In genomic region chr12:109999983-110000505, GRCh38 we compare ENCODE assay signal across 8 cellular contexts. TPM values are rescaled to one million over a fixed set of nuclear protein-coding genes. Genes with fewer than 3 reads are reported as not detected.
DNase-seq lines count a peak whose midpoint lies in the region; ATAC-seq, FAIRE-seq and TF ChIP-seq lines count a peak whose summit lies in the region.

No MANE protein-coding gene starts in this region.

- H3K9me3 Mint-ChIP-seq in Calu3 (ENCODE audit: low read depth, unreplicated experiment) (no peaks in the 10 kb centered on the region), astrocyte (ENCODE audit: unreplicated experiment) (no peaks in the 10 kb centered on the region)
- H3K9me3 Mint-ChIP-seq in stimulated activated naive CD8-positive, alpha-beta T cell treated with anti-CD3 and anti-CD28 coated beads, Interleukin-15, amount 100 ng/mL, for 72 hours = no peaks in the 10 kb centered on the region

- no peaks in the 10 kb centered on the region for H3K27me3 Mint-ChIP-seq in Calu3 (ENCODE audit: unreplicated experiment)
- H3K27me3 Mint-ChIP-seq in astrocyte (ENCODE audit: low read depth, unreplicated experiment) = no peaks in the 10 kb centered on the region
- no peaks in the 10 kb centered on the region for H3K27me3 Mint-ChIP-seq in stimulated activated naive CD8-positive, alpha-beta T cell treated with anti-CD3 and anti-CD28 coated beads, Interleukin-15, amount 100 ng/mL, for 72 hours

- H3K4me3 ChIP-seq in astrocyte (ENCODE audit: insufficient read depth, low read depth, low read length) = peak overlapping the region; percentile 98

- intact Hi-C loops in Calu3 (cut with micrococcal nuclease; ENCODE audit: unreplicated experiment) = loop anchor here (5.0 kb wide), 2 partner anchors 37 to 48 kb away; no protein-coding TSS in a partner anchor

- H3K4me1 Mint-ChIP-seq in Calu3 (ENCODE audit: low read depth, unreplicated experiment) (peaks cover 29% of the 10 kb centered on the region), astrocyte (ENCODE audit: low read depth, unreplicated experiment) (peaks cover 5% of the 10 kb centered on the region)
- peaks cover 64% of the 10 kb centered on the region for H3K4me1 Mint-ChIP-seq in stimulated activated naive CD8-positive, alpha-beta T cell treated with anti-CD3 and anti-CD28 coated beads, Interleukin-15, amount 100 ng/mL, for 72 hours

- peak overlapping the region; percentile 98 for H3K9ac ChIP-seq in astrocyte (ENCODE audit: low read length)

- peaks cover 13% of the 10 kb centered on the region for H4K20me1 ChIP-seq in astrocyte (ENCODE audit: insufficient read depth, low read length)

- in situ Hi-C loops in GM13977 (cut with MboI; ENCODE audit: low pct_unique_long_range_greater_than_20kb, low sequenced_read_pairs, unreplicated experiment) = no loop called here

- peaks cover 39% of the 10 kb centered on the region for H3K36me3 Mint-ChIP-seq in Calu3 (ENCODE audit: insufficient read depth, unreplicated experiment)
- H3K36me3 Mint-ChIP-seq in astrocyte (ENCODE audit: low read depth, unreplicated experiment) = no peaks in the 10 kb centered on the region

- no peak for FAIRE-seq in astrocyte (lab: Jason Lieb, UNC)

- H3K27ac ChIP-seq in astrocyte (ENCODE audit: low read depth, low read length) = peak overlapping the region; percentile 99

- peak overlapping the region; percentile 97 for H3K4me3 Mint-ChIP-seq in Calu3 (ENCODE audit: low read depth, unreplicated experiment)
- H3K4me3 Mint-ChIP-seq in astrocyte (ENCODE audit: unreplicated experiment) = peak overlapping the region; percentile 99
- peak overlapping the region; percentile 99 to 100 for H3K4me3 Mint-ChIP-seq in stimulated activated naive CD8-positive, alpha-beta T cell treated with anti-CD3 and anti-CD28 coated beads, Interleukin-15, amount 100 ng/mL, for 72 hours

- BruUV-seq in Calu3 (replicated peaks; lab: Mats Ljungman, UMichigan) = TSS peak; percentile 43

- no peak for ATAC-seq in stimulated activated naive CD8-positive, alpha-beta T cell treated with anti-CD3 and anti-CD28 coated beads, Interleukin-15, amount 100 ng/mL, for 72 hours
- ATAC-seq in HG03565 (IDR thresholded peaks at IDR 0.05; ENCODE audit: unreplicated experiment) (no peak), HG02759 (IDR thresholded peaks at IDR 0.05; ENCODE audit: unreplicated experiment) (no peak)

- no peak overlapping the region for H2AFZ ChIP-seq in astrocyte (ENCODE audit: low read depth, low read length)

- H3K79me2 ChIP-seq in astrocyte (ENCODE audit: insufficient read depth, low read length) = peaks cover 75% of the 10 kb centered on the region

- CTCF ChIA-PET in Calu3 (lab: Charles Lee) = no interaction called here

- no peaks in the 10 kb centered on the region for H3K9me3 ChIP-seq in astrocyte (ENCODE audit: insufficient read depth, low read depth, low read length)

- H3K27ac Mint-ChIP-seq in Calu3 (ENCODE audit: unreplicated experiment) (peak overlapping the region; percentile 81), astrocyte (ENCODE audit: unreplicated experiment) (peak overlapping the region; percentile 83)
- H3K27ac Mint-ChIP-seq in stimulated activated naive CD8-positive, alpha-beta T cell treated with anti-CD3 and anti-CD28 coated beads, Interleukin-15, amount 100 ng/mL, for 72 hours = peak overlapping the region; percentile 96 to 97

- peaks cover 5% of the 10 kb centered on the region for H3K36me3 ChIP-seq in astrocyte (ENCODE audit: insufficient read depth, low read length)

- no peak for TF ChIP-seq CTCF in Calu3 (IDR thresholded peaks at IDR 0.05; ENCODE audit: unreplicated experiment)
- no peak for TF ChIP-seq CTCF in astrocyte (IDR thresholded peaks at IDR 0.05; ENCODE audit: insufficient read depth, low read depth, low read length)
- no peak for TF ChIP-seq CTCF in GM13977 (IDR thresholded peaks at IDR 0.05; ENCODE audit: extremely low read depth, insufficient read depth, missing control alignments)

- DNase-seq in Calu3 (peak; percentile 16), Kasumi-1 (lab: John Stamatoyannopoulos, UW) (peak; percentile 25 to 35), astrocyte (ENCODE audit: low read depth) (peak; percentile 45), islet precursor cell (peak; percentile 71), GM13977 (ENCODE audit: low spot score) (no peak)
- no peak for DNase-seq in stimulated activated naive CD8-positive, alpha-beta T cell treated with anti-CD3 and anti-CD28 coated beads, Interleukin-15, amount 100 ng/mL, for 72 hours

- peak overlapping the region; percentile 94 for H3K4me2 ChIP-seq in astrocyte (ENCODE audit: low read length)

- no peaks in the 10 kb centered on the region for H3K27me3 ChIP-seq in astrocyte (ENCODE audit: insufficient read depth, low read length)

- peaks cover 39% of the 10 kb centered on the region for H3K4me1 ChIP-seq in astrocyte (ENCODE audit: insufficient read depth, low read length)

RNA-seq across cellular contexts. Expression of gene ANKRD13A, which starts 0.8 kb away (rescaled TPM):
- 34.5 and 40.4 TPM in 2 replicates for total RNA-seq in Calu3 (2022)
- 22.5 and 23.9 TPM in 2 replicates for total RNA-seq in astrocyte

RNA-seq across cellular contexts. Expression of gene GIT2, which starts 3.9 kb away (rescaled TPM):
- total RNA-seq in Calu3 (2022) (56.0 TPM in 2 replicates), astrocyte (32.7 and 33.4 TPM in 2 replicates)

RNA-seq across cellular contexts. Expression of gene C12orf76, which starts 48.3 kb away (rescaled TPM):
- total RNA-seq in Calu3 (2022) (14.2 and 14.7 TPM in 2 replicates), astrocyte (11.5 and 13.0 TPM in 2 replicates)

Comparison
In these comparisons a context has a peak if more than half of its experiments do, and no peak if none do; other contexts are left out.
1. DNase-seq: peak in Calu3 (single experiment), Kasumi-1 (2 of 2), astrocyte (single experiment) and islet precursor cell (single experiment); none in stimulated activated naive CD8-positive, alpha-beta T cell treated with anti-CD3 and anti-CD28 coated beads, Interleukin-15, amount 100 ng/mL, for 72 hours (0 of 2) and GM13977 (single experiment).
2. Peak in every context shown above with its lines, with median percentiles within 50 percentile points of each other: H3K27ac Mint-ChIP-seq and H3K4me3 Mint-ChIP-seq.